30 cellular contexts compared by ENCODE assay signal in genomic region chr13:40470665-40471064, GRCh38.
A peak's percentile ranks its signal among the peaks of the same experiment; 100 is the strongest.
DNase-seq lines count a peak whose midpoint lies in the region; ATAC-seq and TF ChIP-seq lines count a peak whose summit lies in the region.
"Had no signal": no experiment of that assay in that cellular context is flagged by ENCODE, and none has a peak within 500 bp of the region (broad histone marks: within the 10 kb centered on the region; RNA-seq: fewer than 3 reads in every experiment).

No MANE protein-coding gene starts in this region.

- no peak for TF ChIP-seq POLR2A in esophagus squamous epithelium (IDR thresholded peaks at IDR 0.05)

- H3K36me3 Mint-ChIP-seq in osteocyte (ENCODE audit: unreplicated experiment): no peaks in the 10 kb centered on the region
- H3K36me3 Mint-ChIP-seq: brain had no signal

- H3K36me3 ChIP-seq in esophagus squamous epithelium: no peaks in the 10 kb centered on the region
- no peaks in the 10 kb centered on the region for H3K36me3 ChIP-seq in skeletal muscle tissue (ENCODE audit: control insufficient read depth in 3 of 3, insufficient read depth in 3 of 3, low read length in 3 of 3)
- H3K36me3 ChIP-seq: BLaER1, sigmoid colon, stomach, upper lobe of left lung had no signal

- H3K27ac ChIP-seq in esophagus squamous epithelium: peak overlapping the region in 3 of 4 donors; percentile 42 to 64 (median 50)
- peak overlapping the region; percentile 94 for H3K27ac ChIP-seq in right cardiac atrium (ENCODE audit: low read length)
- H3K27ac ChIP-seq in skeletal muscle tissue (ENCODE audit: low read depth, low read length): peak overlapping the region; percentile 59
- H3K27ac ChIP-seq: A549, BLaER1, parathyroid adenoma, upper lobe of left lung had no signal

- DNase-seq in AG20443 (ENCODE audit: low spot score) (peak; percentile 66), esophagus squamous epithelium (lab: John Stamatoyannopoulos, UW) (no peak), right cardiac atrium (peak in 1 of 3 donors; percentile 54), head of caudate nucleus (no peak), osteocyte (ENCODE audit: extremely low spot score, unreplicated experiment) (no peak), posterior cingulate gyrus (no peak)
- DNase-seq: activated CD4-positive, CD25-positive, alpha-beta regulatory T cell treated with anti-CD3 and anti-CD28 coated beads, Interleukin-2, amount 50 U/mL, for 72 hours; activated CD8-positive, alpha-beta T cell treated with anti-CD3 and anti-CD28 coated beads, Interleukin-2, amount 10 ng/mL, durations not matched to agents 7 days and 5 days; activated effector memory CD4-positive, alpha-beta T cell treated with anti-CD3 and anti-CD28 coated beads, Interleukin-2, amount 50 U/mL, for 16 hours; activated naive CD8-positive, alpha-beta T cell treated with anti-CD3 and anti-CD28 coated beads, Interleukin-2, amount 50 U/mL, for 24 hours; Calu3; DND-41; effector memory CD4-positive, alpha-beta T cell; Kasumi-1; midbrain; NCI-H1694 treated with DMSO at 0.1 percent for 48 hours; NCI-H526; nephron progenitor cell; sigmoid colon; stomach; upper lobe of left lung had no signal

- no peaks in the 10 kb centered on the region for H3K4me1 Mint-ChIP-seq in osteocyte (ENCODE audit: unreplicated experiment)
- H3K4me1 Mint-ChIP-seq: brain had no signal

- H3K4me1 ChIP-seq in esophagus squamous epithelium: no peaks in the 10 kb centered on the region
- H3K4me1 ChIP-seq in right cardiac atrium (ENCODE audit: control insufficient read depth, insufficient read depth, low read length): peaks cover 7% of the 10 kb centered on the region
- H3K4me1 ChIP-seq in skeletal muscle tissue (ENCODE audit: control insufficient read depth in 3 of 3, insufficient read depth in 3 of 3, low read length in 3 of 3): peaks cover 10 to 21% (median 20%) of the 10 kb centered on the region in 3 donors
- H3K4me1 ChIP-seq: A549, parathyroid adenoma, sigmoid colon, upper lobe of left lung had no signal

- intact Hi-C loops in esophagus squamous epithelium (cut with DNase I): no loop called here
- intact Hi-C loops in right cardiac atrium (cut with DNase I): loop anchor here in 1 of 4 donors (10.0 kb wide), 2 partner anchors 66 to 194 kb away; partner anchors contain the start of gene FOXO1
- intact Hi-C loops in head of caudate nucleus (cut with DNase I): no loop called here
- intact Hi-C loops in posterior cingulate gyrus (cut with DNase I): loop anchor here (10.0 kb wide), 1 partner anchor 194 kb away; the partner anchor contains the start of gene FOXO1

- H3K9ac ChIP-seq in skeletal muscle tissue (ENCODE audit: low read depth in 1 of 3, low read length in 3 of 3): no peak overlapping the region
- H3K9ac ChIP-seq: BLaER1, parathyroid adenoma had no signal

- peaks cover 6% of the 10 kb centered on the region for H3K9me3 Mint-ChIP-seq in osteocyte (ENCODE audit: unreplicated experiment)
- H3K9me3 Mint-ChIP-seq: activated naive CD8-positive, alpha-beta T cell treated with anti-CD3 and anti-CD28 coated beads, Interleukin-2, amount 50 U/mL, for 24 hours; T-helper 1 cell treated with Interleukin-12 subunit alpha and Interleukin-12 subunit beta and Interleukin-4 antibody, amounts not matched to agents 30 μg/mL and 1 μg/mL, for 36 hours had no signal

- H3K4me3 ChIP-seq in esophagus squamous epithelium (no peak overlapping the region), right cardiac atrium (ENCODE audit: low read length) (no peak overlapping the region), skeletal muscle tissue (ENCODE audit: low read length in 3 of 3) (no peak overlapping the region)
- H3K4me3 ChIP-seq: A549, BLaER1, GM12878, sigmoid colon, stomach, upper lobe of left lung had no signal

- no peak overlapping the region for H3K27ac Mint-ChIP-seq in osteocyte (ENCODE audit: unreplicated experiment)
- H3K27ac Mint-ChIP-seq: activated CD8-positive, alpha-beta T cell treated with anti-CD3 and anti-CD28 coated beads, Interleukin-2, amount 10 ng/mL, durations not matched to agents 7 days and 5 days; activated naive CD8-positive, alpha-beta T cell treated with anti-CD3 and anti-CD28 coated beads, Interleukin-2, amount 50 U/mL, for 24 hours; brain; nephron progenitor cell; T-helper 1 cell treated with Interleukin-12 subunit alpha and Interleukin-12 subunit beta and Interleukin-4 antibody, amounts not matched to agents 30 μg/mL and 1 μg/mL, for 36 hours had no signal

- ATAC-seq in right cardiac atrium: peak; percentile 81 to 91
- ATAC-seq in HG02981 (IDR thresholded peaks at IDR 0.05; ENCODE audit: unreplicated experiment): no peak
- ATAC-seq: A549; activated CD8-positive, alpha-beta T cell treated with anti-CD3 and anti-CD28 coated beads, Interleukin-2, amount 10 ng/mL, durations not matched to agents 7 days and 5 days; activated naive CD8-positive, alpha-beta T cell treated with anti-CD3 and anti-CD28 coated beads, Interleukin-2, amount 50 U/mL, for 24 hours; esophagus mucosa; GM12878 had no signal

- H3K27me3 Mint-ChIP-seq in osteocyte (ENCODE audit: unreplicated experiment): no peaks in the 10 kb centered on the region
- H3K27me3 Mint-ChIP-seq: activated naive CD8-positive, alpha-beta T cell treated with anti-CD3 and anti-CD28 coated beads, Interleukin-2, amount 50 U/mL, for 24 hours had no signal

- H3K9me3 ChIP-seq in esophagus squamous epithelium: no peaks in the 10 kb centered on the region
- no peaks in the 10 kb centered on the region for H3K9me3 ChIP-seq in right cardiac atrium (ENCODE audit: control insufficient read depth, low read length)
- no peaks in the 10 kb centered on the region for H3K9me3 ChIP-seq in skeletal muscle tissue (ENCODE audit: control insufficient read depth in 3 of 3, low read length in 3 of 3)
- H3K9me3 ChIP-seq: A549, sigmoid colon, stomach, upper lobe of left lung had no signal

- TF ChIP-seq CTCF in esophagus squamous epithelium (IDR thresholded peaks at IDR 0.05) (no peak), osteocyte (IDR thresholded peaks at IDR 0.05) (no peak)

- H3K27me3 ChIP-seq in esophagus squamous epithelium: no peaks in the 10 kb centered on the region
- H3K27me3 ChIP-seq in right cardiac atrium (ENCODE audit: control insufficient read depth, insufficient read depth): no peaks in the 10 kb centered on the region
- H3K27me3 ChIP-seq in skeletal muscle tissue (ENCODE audit: control insufficient read depth in 3 of 3, insufficient read depth in 3 of 3, low read length in 3 of 3): no peaks in the 10 kb centered on the region
- H3K27me3 ChIP-seq: BLaER1, sigmoid colon, stomach, upper lobe of left lung had no signal

- H3K4me3 Mint-ChIP-seq in osteocyte (ENCODE audit: unreplicated experiment): no peak overlapping the region
- H3K4me3 Mint-ChIP-seq: activated CD8-positive, alpha-beta T cell treated with anti-CD3 and anti-CD28 coated beads, Interleukin-2, amount 10 ng/mL, durations not matched to agents 7 days and 5 days; activated naive CD8-positive, alpha-beta T cell treated with anti-CD3 and anti-CD28 coated beads, Interleukin-2, amount 50 U/mL, for 24 hours; brain; nephron progenitor cell; T-helper 1 cell treated with Interleukin-12 subunit alpha and Interleukin-12 subunit beta and Interleukin-4 antibody, amounts not matched to agents 30 μg/mL and 1 μg/mL, for 36 hours had no signal

- WGBS in esophagus squamous epithelium, 2 donors: 64 to 91% methylated on average over 1 to 4 of the region's 4 CpGs
- 42% methylated on average over 4 of the region's 4 CpGs for WGBS in right cardiac atrium
